ENCODE assay signal across 1 cellular context in the genomic region with DNA sequence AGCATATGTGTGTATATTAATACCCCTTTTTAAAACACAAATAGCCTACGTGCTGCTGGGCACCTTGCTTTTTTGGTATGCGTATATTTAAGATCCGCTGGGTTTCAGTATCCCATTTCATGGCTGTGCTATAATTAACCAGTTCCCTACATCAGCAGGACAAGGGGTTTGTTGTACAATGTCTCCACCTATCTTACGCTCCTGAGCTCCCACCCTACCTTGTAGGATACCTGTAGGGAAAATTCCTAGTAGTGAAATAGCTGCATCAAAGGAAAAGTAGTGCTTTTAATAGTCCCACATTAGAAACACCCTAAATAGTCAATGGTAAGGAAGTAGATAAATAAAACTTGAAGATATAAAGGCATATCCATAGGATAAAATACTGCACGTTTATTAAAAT.
TF ChIP-seq lines count a peak whose summit lies in the region.

No MANE protein-coding gene starts in this region.

TF ChIP-seq in HepG2, 621 proteins besides CTCF, POLR2A, EP300 and RAD21:
- no peak for TF ChIP-seq SNAI1 (CRISPR knock-in tag; IDR thresholded peaks at IDR 0.05; ENCODE audit: borderline replicate concordance)
- no peak for TF ChIP-seq ZFP36 (IDR thresholded peaks at IDR 0.05; ENCODE audit: borderline replicate concordance, low read depth, low read length, partially characterized antibody)
- TF ChIP-seq ZNF230 (CRISPR knock-in tag; IDR thresholded peaks at IDR 0.05): no peak
- no peak for TF ChIP-seq ZBTB1 (CRISPR knock-in tag; IDR thresholded peaks at IDR 0.05; ENCODE audit: borderline replicate concordance)
- TF ChIP-seq, protein P1, sequence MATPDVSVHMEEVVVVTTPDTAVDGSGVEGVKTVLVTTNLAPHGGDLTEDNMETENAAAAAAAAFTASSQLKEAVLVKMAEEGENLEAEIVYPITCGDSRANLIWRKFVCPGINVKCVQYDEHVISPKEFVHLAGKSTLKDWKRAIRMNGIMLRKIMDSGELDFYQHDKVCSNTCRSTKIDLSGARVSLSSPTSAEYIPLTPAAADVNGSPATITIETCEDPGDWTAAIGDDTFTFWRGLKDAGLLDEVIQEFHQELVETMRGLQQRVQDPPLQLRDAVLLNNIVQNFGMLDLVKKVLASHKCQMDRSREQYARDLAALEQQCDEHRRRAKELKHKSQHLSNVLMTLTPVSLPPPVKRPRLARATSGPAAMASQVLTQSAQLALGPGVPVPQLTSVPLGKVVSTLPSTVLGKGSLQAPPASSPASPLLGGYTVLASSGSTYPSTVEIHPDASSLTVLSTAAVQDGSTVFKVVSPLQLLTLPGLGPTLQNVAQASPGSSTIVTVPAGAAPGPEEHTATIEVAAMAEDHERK (CRISPR knock-in tag; IDR thresholded peaks at IDR 0.05; ENCODE audit: low read depth): no peak
- no peak for TF ChIP-seq SP5 (CRISPR knock-in tag; IDR thresholded peaks at IDR 0.05; ENCODE audit: borderline replicate concordance, low read depth)
- no peak for TF ChIP-seq ZNF335 (CRISPR knock-in tag; IDR thresholded peaks at IDR 0.05)
- no peak for TF ChIP-seq NCOR1 (IDR thresholded peaks at IDR 0.05; ENCODE audit: borderline replicate concordance, low read length)
- TF ChIP-seq, protein P2, sequence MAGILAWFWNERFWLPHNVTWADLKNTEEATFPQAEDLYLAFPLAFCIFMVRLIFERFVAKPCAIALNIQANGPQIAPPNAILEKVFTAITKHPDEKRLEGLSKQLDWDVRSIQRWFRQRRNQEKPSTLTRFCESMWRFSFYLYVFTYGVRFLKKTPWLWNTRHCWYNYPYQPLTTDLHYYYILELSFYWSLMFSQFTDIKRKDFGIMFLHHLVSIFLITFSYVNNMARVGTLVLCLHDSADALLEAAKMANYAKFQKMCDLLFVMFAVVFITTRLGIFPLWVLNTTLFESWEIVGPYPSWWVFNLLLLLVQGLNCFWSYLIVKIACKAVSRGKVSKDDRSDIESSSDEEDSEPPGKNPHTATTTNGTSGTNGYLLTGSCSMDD (CRISPR knock-in tag; IDR thresholded peaks at IDR 0.05): no peak
- TF ChIP-seq ZNF292 (CRISPR knock-in tag; IDR thresholded peaks at IDR 0.05; ENCODE audit: borderline replicate concordance, low read depth): no peak
- TF ChIP-seq ZNF317 (CRISPR knock-in tag; IDR thresholded peaks at IDR 0.05): no peak
- TF ChIP-seq, protein P3, sequence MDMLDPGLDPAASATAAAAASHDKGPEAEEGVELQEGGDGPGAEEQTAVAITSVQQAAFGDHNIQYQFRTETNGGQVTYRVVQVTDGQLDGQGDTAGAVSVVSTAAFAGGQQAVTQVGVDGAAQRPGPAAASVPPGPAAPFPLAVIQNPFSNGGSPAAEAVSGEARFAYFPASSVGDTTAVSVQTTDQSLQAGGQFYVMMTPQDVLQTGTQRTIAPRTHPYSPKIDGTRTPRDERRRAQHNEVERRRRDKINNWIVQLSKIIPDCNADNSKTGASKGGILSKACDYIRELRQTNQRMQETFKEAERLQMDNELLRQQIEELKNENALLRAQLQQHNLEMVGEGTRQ (IDR thresholded peaks at IDR 0.05; ENCODE audit: low read depth, low read length): no peak
- TF ChIP-seq, protein P3 (CRISPR knock-in tag; IDR thresholded peaks at IDR 0.05; ENCODE audit: borderline replicate concordance): no peak
- no peak for TF ChIP-seq ZIK1 (CRISPR knock-in tag; IDR thresholded peaks at IDR 0.05; ENCODE audit: borderline replicate concordance, low read depth)
- no peak for TF ChIP-seq ZFP36L1 (CRISPR knock-in tag; IDR thresholded peaks at IDR 0.05)
